In genomic region chr14:80124794-80125193, GRCh38 we compare ENCODE assay signal across 7 cellular contexts.
"Had no signal": no experiment of that assay in that cellular context is flagged by ENCODE, and none has a peak within 500 bp of the region (broad histone marks: within the 10 kb centered on the region; RNA-seq: fewer than 3 reads in every experiment).

No MANE protein-coding gene starts in this region.

- H3K27ac ChIP-seq: GM23248, HL-60 had no signal

- H3K4me3 ChIP-seq: GM23248 had no signal

- DNase-seq: GM23248, GOT3, H9, HCEC 1CT, KBM-7 had no signal

- ATAC-seq: HepG2 had no signal
